In the genomic region with DNA sequence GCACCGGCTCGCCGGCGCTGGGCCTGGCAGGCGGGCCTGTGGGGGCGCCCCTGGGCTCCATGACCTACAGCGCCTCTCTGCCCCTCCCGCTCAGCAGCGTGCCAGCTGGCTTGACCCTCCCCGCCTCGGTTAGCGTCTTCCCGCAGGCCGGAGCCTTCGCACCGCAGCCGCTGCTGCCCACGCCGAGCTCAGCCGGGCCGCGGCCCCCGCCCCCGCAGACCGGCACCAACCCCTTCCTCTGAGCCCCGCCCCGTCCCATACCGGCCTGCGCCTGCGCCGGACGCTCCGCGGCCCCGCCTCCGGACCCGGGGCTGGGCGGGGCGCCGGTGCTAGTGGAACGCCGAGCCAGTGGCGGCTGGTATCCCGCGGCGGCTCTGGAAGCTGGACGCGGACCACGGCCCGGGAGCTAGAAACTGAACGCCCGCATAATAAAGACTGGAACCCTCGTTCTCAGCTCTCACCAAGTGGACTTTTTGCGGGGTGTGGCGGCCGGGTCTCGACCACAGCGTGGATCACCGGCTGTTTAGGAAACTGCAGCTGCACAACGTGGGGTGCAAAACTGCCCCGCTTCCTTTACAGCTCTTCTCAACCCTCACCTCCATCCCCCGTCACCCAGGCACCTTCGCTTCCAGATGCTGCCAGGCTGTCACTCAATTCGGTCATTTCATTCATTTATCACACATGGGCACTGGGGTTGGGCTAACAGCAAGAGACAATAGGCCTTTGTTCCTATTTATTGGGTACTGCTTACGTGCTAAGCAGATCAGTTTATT, we compare ENCODE assay signal across 1 cellular context.
A peak's percentile ranks its signal among the peaks of the same experiment; 100 is the strongest.
TF ChIP-seq lines count a peak whose summit lies in the region.

No MANE protein-coding gene starts in this region.

TF ChIP-seq in HepG2, 621 proteins besides CTCF, POLR2A, EP300 and RAD21 (continued from another document and continues in another):
- TF ChIP-seq MNT (IDR thresholded peaks at IDR 0.05) (no peak), SOX6 (IDR thresholded peaks at IDR 0.05) (no peak), SOX6 (CRISPR knock-in tag; IDR thresholded peaks at IDR 0.05) (no peak), FOXJ3 (CRISPR knock-in tag; IDR thresholded peaks at IDR 0.05; ENCODE audit: borderline replicate concordance) (no peak), NFIC (IDR thresholded peaks at IDR 0.05; ENCODE audit: low read length) (no peak), DDIT3 (CRISPR knock-in tag; IDR thresholded peaks at IDR 0.05) (no peak), ZNF841 (CRISPR knock-in tag; IDR thresholded peaks at IDR 0.05; ENCODE audit: borderline replicate concordance) (no peak), ZBTB10 (CRISPR knock-in tag; IDR thresholded peaks at IDR 0.05; ENCODE audit: borderline replicate concordance) (peak; percentile 71; the same call in 1 of the 2 replicates), RFX1 (IDR thresholded peaks at IDR 0.05) (no peak), ZMYM4 (CRISPR knock-in tag; IDR thresholded peaks at IDR 0.05) (no peak; the same call in 1 of the 2 replicates), RNF2 (conservative IDR thresholded peaks at IDR 0.05; ENCODE audit: low read depth) (peak; percentile 76; the same call in 1 of the 2 replicates), ZNF784 (CRISPR knock-in tag; IDR thresholded peaks at IDR 0.05; ENCODE audit: borderline replicate concordance) (peak; percentile 65), UBTF (CRISPR knock-in tag; IDR thresholded peaks at IDR 0.05) (peak; percentile 77; the same call in 1 of the 2 replicates), ZSCAN30 (CRISPR knock-in tag; IDR thresholded peaks at IDR 0.05) (no peak), TBL1XR1 (IDR thresholded peaks at IDR 0.05; ENCODE audit: borderline replicate concordance, low read length, partially characterized antibody) (peak; percentile 15), ZNF674 (CRISPR knock-in tag; IDR thresholded peaks at IDR 0.05; ENCODE audit: low read depth) (0 out of 2 replicates have a peak, but pooled peaks have one; percentile 80), ZNF230 (CRISPR knock-in tag; IDR thresholded peaks at IDR 0.05) (0 out of 2 replicates have a peak, but pooled peaks have one; percentile 59), PHF20 (CRISPR knock-in tag; IDR thresholded peaks at IDR 0.05) (peak; percentile 60), ZNF234 (CRISPR knock-in tag; conservative IDR thresholded peaks at IDR 0.05) (0 out of 2 replicates have a peak, but pooled peaks have one; percentile 27), NFYC (CRISPR knock-in tag; IDR thresholded peaks at IDR 0.05) (no peak), ZNF766 (CRISPR knock-in tag; IDR thresholded peaks at IDR 0.05; ENCODE audit: borderline replicate concordance) (peak; percentile 73; the same call in 1 of the 2 replicates), TFAP4 (IDR thresholded peaks at IDR 0.05; ENCODE audit: borderline replicate concordance, low read depth) (peak; percentile 65; the same call in 1 of the 2 replicates), AGO2 (optimal IDR thresholded peaks at IDR 0.05; ENCODE audit: low read depth, low read length) (no peak), ZFP90 (CRISPR knock-in tag; IDR thresholded peaks at IDR 0.05; ENCODE audit: borderline replicate concordance) (peak; percentile 48; the same call in 1 of the 2 replicates), ADNP (CRISPR knock-in tag; IDR thresholded peaks at IDR 0.05) (no peak), IKZF4 (CRISPR knock-in tag; IDR thresholded peaks at IDR 0.05; ENCODE audit: borderline replicate concordance, low read depth, not compliant biosample characterization) (peak; percentile 52), ARNTL (CRISPR knock-in tag; IDR thresholded peaks at IDR 0.05) (peak; percentile 71; the same call in 1 of the 2 replicates), ZFYVE20 (CRISPR knock-in tag; IDR thresholded peaks at IDR 0.05; ENCODE audit: borderline replicate concordance, low read depth) (no peak), ZNF143 (CRISPR knock-in tag; IDR thresholded peaks at IDR 0.05) (peak; percentile 47; the same call in 1 of the 2 replicates), ZNF329 (CRISPR knock-in tag; IDR thresholded peaks at IDR 0.05; ENCODE audit: low read depth) (peak; percentile 75; the same call in 1 of the 2 replicates), RXRB (CRISPR knock-in tag; IDR thresholded peaks at IDR 0.05; ENCODE audit: borderline replicate concordance) (peak; percentile 53; the same call in 1 of the 2 replicates), MBD4 (IDR thresholded peaks at IDR 0.05; ENCODE audit: borderline replicate concordance, low read length) (no peak)
- TF ChIP-seq, protein P1, sequence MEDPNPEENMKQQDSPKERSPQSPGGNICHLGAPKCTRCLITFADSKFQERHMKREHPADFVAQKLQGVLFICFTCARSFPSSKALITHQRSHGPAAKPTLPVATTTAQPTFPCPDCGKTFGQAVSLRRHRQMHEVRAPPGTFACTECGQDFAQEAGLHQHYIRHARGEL (CRISPR knock-in tag; IDR thresholded peaks at IDR 0.05) = peak; percentile 27; the same call in 1 of the 2 replicates
- TF ChIP-seq, protein P2, sequence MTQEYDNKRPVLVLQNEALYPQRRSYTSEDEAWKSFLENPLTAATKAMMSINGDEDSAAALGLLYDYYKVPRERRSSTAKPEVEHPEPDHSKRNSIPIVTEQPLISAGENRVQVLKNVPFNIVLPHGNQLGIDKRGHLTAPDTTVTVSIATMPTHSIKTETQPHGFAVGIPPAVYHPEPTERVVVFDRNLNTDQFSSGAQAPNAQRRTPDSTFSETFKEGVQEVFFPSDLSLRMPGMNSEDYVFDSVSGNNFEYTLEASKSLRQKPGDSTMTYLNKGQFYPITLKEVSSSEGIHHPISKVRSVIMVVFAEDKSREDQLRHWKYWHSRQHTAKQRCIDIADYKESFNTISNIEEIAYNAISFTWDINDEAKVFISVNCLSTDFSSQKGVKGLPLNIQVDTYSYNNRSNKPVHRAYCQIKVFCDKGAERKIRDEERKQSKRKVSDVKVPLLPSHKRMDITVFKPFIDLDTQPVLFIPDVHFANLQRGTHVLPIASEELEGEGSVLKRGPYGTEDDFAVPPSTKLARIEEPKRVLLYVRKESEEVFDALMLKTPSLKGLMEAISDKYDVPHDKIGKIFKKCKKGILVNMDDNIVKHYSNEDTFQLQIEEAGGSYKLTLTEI (CRISPR knock-in tag; conservative IDR thresholded peaks at IDR 0.05) = no peak
- TF ChIP-seq, protein P3, sequence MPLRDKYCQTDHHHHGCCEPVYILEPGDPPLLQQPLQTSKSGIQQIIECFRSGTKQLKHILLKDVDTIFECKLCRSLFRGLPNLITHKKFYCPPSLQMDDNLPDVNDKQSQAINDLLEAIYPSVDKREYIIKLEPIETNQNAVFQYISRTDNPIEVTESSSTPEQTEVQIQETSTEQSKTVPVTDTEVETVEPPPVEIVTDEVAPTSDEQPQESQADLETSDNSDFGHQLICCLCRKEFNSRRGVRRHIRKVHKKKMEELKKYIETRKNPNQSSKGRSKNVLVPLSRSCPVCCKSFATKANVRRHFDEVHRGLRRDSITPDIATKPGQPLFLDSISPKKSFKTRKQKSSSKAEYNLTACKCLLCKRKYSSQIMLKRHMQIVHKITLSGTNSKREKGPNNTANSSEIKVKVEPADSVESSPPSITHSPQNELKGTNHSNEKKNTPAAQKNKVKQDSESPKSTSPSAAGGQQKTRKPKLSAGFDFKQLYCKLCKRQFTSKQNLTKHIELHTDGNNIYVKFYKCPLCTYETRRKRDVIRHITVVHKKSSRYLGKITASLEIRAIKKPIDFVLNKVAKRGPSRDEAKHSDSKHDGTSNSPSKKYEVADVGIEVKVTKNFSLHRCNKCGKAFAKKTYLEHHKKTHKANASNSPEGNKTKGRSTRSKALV (CRISPR knock-in tag; IDR thresholded peaks at IDR 0.05) = peak; percentile 95
- TF ChIP-seq, protein P4, sequence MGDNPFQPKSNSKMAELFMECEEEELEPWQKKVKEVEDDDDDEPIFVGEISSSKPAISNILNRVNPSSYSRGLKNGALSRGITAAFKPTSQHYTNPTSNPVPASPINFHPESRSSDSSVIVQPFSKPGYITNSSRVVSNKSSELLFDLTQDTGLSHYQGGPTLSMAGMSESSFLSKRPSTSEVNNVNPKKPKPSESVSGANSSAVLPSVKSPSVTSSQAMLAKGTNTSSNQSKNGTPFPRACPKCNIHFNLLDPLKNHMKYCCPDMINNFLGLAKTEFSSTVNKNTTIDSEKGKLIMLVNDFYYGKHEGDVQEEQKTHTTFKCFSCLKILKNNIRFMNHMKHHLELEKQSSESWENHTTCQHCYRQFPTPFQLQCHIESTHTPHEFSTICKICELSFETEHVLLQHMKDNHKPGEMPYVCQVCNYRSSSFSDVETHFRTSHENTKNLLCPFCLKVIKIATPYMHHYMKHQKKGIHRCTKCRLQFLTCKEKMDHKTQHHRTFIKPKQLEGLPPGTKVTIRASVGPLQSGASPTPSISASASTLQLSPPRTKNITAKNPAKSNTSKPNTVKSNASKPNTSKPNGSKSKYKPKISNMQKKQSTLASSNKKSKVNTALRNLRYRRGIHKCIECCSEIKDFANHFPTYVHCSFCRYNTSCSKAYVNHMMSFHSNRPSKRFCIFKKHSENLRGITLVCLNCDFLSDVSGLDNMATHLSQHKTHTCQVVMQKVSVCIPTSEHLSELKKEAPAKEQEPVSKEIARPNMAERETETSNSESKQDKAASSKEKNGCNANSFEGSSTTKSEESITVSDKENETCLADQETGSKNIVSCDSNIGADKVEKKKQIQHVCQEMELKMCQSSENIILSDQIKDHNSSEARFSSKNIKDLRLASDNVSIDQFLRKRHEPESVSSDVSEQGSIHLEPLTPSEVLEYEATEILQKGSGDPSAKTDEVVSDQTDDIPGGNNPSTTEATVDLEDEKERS (CRISPR knock-in tag; IDR thresholded peaks at IDR 0.05) = 0 out of 2 replicates have a peak, but pooled peaks have one; percentile 16
- TF ChIP-seq, protein P5, sequence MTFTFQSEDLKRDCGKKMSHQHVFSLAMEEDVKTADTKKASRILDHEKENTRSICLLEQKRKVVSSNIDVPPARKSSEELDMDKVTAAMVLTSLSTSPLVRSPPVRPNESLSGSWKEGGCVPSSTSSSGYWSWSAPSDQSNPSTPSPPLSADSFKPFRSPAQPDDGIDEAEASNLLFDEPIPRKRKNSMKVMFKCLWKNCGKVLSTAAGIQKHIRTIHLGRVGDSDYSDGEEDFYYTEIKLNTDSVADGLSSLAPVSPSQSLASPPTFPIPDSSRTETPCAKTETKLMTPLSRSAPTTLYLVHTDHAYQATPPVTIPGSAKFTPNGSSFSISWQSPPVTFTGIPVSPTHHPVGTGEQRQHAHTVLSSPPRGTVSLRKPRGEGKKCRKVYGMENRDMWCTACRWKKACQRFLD (CRISPR knock-in tag; IDR thresholded peaks at IDR 0.05; ENCODE audit: borderline replicate concordance) = peak; percentile 75; the same call in 1 of the 2 replicates
